11 cellular contexts compared by ENCODE assay signal in genomic region chr4:138405439-138405838, GRCh38.
DNase-seq lines count a peak whose midpoint lies in the region; ATAC-seq and TF ChIP-seq lines count a peak whose summit lies in the region.
"Had no signal": no experiment of that assay in that cellular context is flagged by ENCODE, and none has a peak within 500 bp of the region (broad histone marks: within the 10 kb centered on the region; RNA-seq: fewer than 3 reads in every experiment).

No MANE protein-coding gene starts in this region.

- peaks cover 0 to 6% (median 0%) of the 10 kb centered on the region in 4 donors for H3K4me1 ChIP-seq in transverse colon

- no peak overlapping the region for H3K4me3 ChIP-seq in transverse colon

- in situ Hi-C loops in transverse colon (cut with MboI; ENCODE audit: low pct_ligation_motif_present in 1 of 4, low pct_unique_long_range_greater_than_20kb in 1 of 4, low sequenced_read_pairs in 3 of 4): no loop called here

- ATAC-seq in GM21360 (IDR thresholded peaks at IDR 0.05; ENCODE audit: unreplicated experiment): peak; percentile 79
- ATAC-seq in HG03196 (IDR thresholded peaks at IDR 0.05; ENCODE audit: unreplicated experiment): peak; percentile 82

- no peak for TF ChIP-seq CTCF in transverse colon (IDR thresholded peaks at IDR 0.05)

- H3K36me3 ChIP-seq in transverse colon: no peaks in the 10 kb centered on the region

- H3K27me3 ChIP-seq in transverse colon: no peaks in the 10 kb centered on the region

- TF ChIP-seq POLR2A in transverse colon (IDR thresholded peaks at IDR 0.05): no peak

- TF ChIP-seq EP300 in transverse colon (IDR thresholded peaks at IDR 0.05; ENCODE audit: low read depth): no peak

- intact Hi-C loops in transverse colon (cut with DNase I; ENCODE audit: low total_unique reads): no loop called here

- DNase-seq in EL (peak; percentile 29), amniotic epithelial cell (ENCODE audit: low read depth) (peak; percentile 50), transverse colon (no peak), retina (no peak), DMS 273 treated with DMSO at 0.1 percent for 48 hours (lab: John Stamatoyannopoulos, UW) (no peak), substantia nigra (lab: John Stamatoyannopoulos, UW) (no peak)
- DNase-seq: activated CD4-positive, CD25-positive, alpha-beta regulatory T cell treated with anti-CD3 and anti-CD28 coated beads, Interleukin-2, amount 50 U/mL, for 72 hours; CD4-positive, CD25-positive, alpha-beta regulatory T cell; effector CD4-positive, alpha-beta T cell had no signal

- no peak overlapping the region for H3K27ac ChIP-seq in transverse colon
- no peak overlapping the region for H3K27ac ChIP-seq in substantia nigra (ENCODE audit: low read depth, low read length, poor library complexity, severe bottlenecking)

- no peaks in the 10 kb centered on the region for H3K9me3 ChIP-seq in transverse colon

- WGBS in transverse colon (ENCODE audit: low coverage in 1 of 2), 2 donors: 75 to 91% methylated on average over 1 of the region's 1 CpG

Comparison
In these comparisons a context has a peak if more than half of its experiments do, and no peak if none do; other contexts are left out.
1. DNase-seq: peak in EL (single experiment) and amniotic epithelial cell (single experiment); none in transverse colon (single experiment), retina (single experiment), DMS 273 treated with DMSO at 0.1 percent for 48 hours (single experiment) and substantia nigra (0 of 49).